ENCODE assay signal across 1 cellular context in the genomic region with DNA sequence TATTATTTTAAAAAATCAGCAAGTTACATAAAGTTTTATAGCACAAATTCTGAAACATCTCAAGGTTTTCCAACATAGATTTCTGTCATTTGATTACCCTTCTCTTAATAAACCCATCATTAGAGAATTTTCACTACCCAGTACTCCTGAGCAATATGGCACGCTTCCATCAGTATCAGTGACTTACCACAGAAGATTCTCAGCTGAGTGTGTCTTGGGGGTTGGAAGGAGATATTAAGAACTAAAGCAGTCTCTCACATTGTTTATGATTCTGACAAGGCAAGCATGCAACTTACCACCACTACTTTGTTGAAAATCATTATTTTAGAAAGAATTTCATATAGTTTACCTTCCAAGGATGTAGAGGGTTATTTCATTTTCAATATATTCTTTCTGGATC.
TF ChIP-seq lines count a peak whose summit lies in the region.

No MANE protein-coding gene starts in this region.

TF ChIP-seq in IMR-90, 13 proteins besides CTCF, POLR2A, EP300 and RAD21 (continued from another document):
- TF ChIP-seq MXI1 (IDR thresholded peaks at IDR 0.05; ENCODE audit: borderline replicate concordance, low read depth, low read length) (no peak), CEBPB (IDR thresholded peaks at IDR 0.05; ENCODE audit: low read depth, low read length) (no peak), FOS (IDR thresholded peaks at IDR 0.05; ENCODE audit: low read depth, low read length) (no peak), RCOR1 (IDR thresholded peaks at IDR 0.05; ENCODE audit: insufficient replicate concordance, low read length) (no peak), NFE2L2 (IDR thresholded peaks at IDR 0.05; ENCODE audit: low read depth, low read length) (no peak), MAFK (IDR thresholded peaks at IDR 0.05; ENCODE audit: low read depth, low read length) (no peak), MAZ (IDR thresholded peaks at IDR 0.05; ENCODE audit: borderline replicate concordance, low read depth, low read length) (no peak)
- TF ChIP-seq, protein P1, sequence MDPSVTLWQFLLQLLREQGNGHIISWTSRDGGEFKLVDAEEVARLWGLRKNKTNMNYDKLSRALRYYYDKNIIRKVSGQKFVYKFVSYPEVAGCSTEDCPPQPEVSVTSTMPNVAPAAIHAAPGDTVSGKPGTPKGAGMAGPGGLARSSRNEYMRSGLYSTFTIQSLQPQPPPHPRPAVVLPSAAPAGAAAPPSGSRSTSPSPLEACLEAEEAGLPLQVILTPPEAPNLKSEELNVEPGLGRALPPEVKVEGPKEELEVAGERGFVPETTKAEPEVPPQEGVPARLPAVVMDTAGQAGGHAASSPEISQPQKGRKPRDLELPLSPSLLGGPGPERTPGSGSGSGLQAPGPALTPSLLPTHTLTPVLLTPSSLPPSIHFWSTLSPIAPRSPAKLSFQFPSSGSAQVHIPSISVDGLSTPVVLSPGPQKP (IDR thresholded peaks at IDR 0.05; ENCODE audit: borderline replicate concordance, low read depth, low read length) = no peak
- TF ChIP-seq, protein P2, sequence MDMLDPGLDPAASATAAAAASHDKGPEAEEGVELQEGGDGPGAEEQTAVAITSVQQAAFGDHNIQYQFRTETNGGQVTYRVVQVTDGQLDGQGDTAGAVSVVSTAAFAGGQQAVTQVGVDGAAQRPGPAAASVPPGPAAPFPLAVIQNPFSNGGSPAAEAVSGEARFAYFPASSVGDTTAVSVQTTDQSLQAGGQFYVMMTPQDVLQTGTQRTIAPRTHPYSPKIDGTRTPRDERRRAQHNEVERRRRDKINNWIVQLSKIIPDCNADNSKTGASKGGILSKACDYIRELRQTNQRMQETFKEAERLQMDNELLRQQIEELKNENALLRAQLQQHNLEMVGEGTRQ (IDR thresholded peaks at IDR 0.05; ENCODE audit: low read depth, low read length) = no peak
TF ChIP-seq in IMR-90: peak in this region for 0.
